1 cellular context compared by ENCODE assay signal in genomic region chr6:30684386-30685156, GRCh38.
TF ChIP-seq lines count a peak whose summit lies in the region.

No MANE protein-coding gene starts in this region.

TF ChIP-seq in K562, 482 proteins besides CTCF, POLR2A, EP300 and RAD21 (continues in another document):
- TF ChIP-seq SOX6 (IDR thresholded peaks at IDR 0.05) (0 out of 2 replicates have a peak, but pooled peaks have one; percentile 18), DPF2 (IDR thresholded peaks at IDR 0.05) (peak; percentile 18; the same call in 1 of the 2 replicates), FOXM1 (IDR thresholded peaks at IDR 0.05; ENCODE audit: low read depth) (no peak), FOXM1 (CRISPR knock-in tag; IDR thresholded peaks at IDR 0.05; ENCODE audit: low read depth) (0 out of 2 replicates have a peak, but pooled peaks have one; percentile 65), MAFK (IDR thresholded peaks at IDR 0.05; ENCODE audit: low read length) (no peak), NFRKB (IDR thresholded peaks at IDR 0.05; ENCODE audit: low read depth) (0 out of 2 replicates have a peak, but pooled peaks have one; percentile 42), KDM4B (IDR thresholded peaks at IDR 0.05; ENCODE audit: borderline replicate concordance in 2 of 2, low read depth in 1 of 2) (peak in 1 of 2 experiments; percentile 84; a peak in 1 of 4 replicates), KDM5B (IDR thresholded peaks at IDR 0.05; ENCODE audit: insufficient replicate concordance, low read depth, low read length) (peak; percentile 8), MAZ (CRISPR knock-in tag; conservative IDR thresholded peaks at IDR 0.05 in 1 of 2, IDR thresholded peaks at IDR 0.05 in 1 of 2) (peak; percentile 79 to 91), RCOR1 (IDR thresholded peaks at IDR 0.05; ENCODE audit: borderline replicate concordance in 1 of 2, low read depth in 2 of 2, low read length in 2 of 2) (peak in 1 of 2 experiments; percentile 51; a peak in 2 of 4 replicates), ZFX (CRISPR knock-in tag; IDR thresholded peaks at IDR 0.05) (peak; percentile 61; the same call in 1 of the 2 replicates), GTF2E2 (tag; IDR thresholded peaks at IDR 0.05) (no peak), HDGF (IDR thresholded peaks at IDR 0.05) (peak; percentile 35), ARNT (IDR thresholded peaks at IDR 0.05) (peak; percentile 39 to 80; a peak in 1 of 4 replicates), RBBP5 (IDR thresholded peaks at IDR 0.05; ENCODE audit: borderline replicate concordance, insufficient read depth, low read length, poor library complexity, severe bottlenecking) (peak; percentile 20), PHB (CRISPR knock-in tag; IDR thresholded peaks at IDR 0.05) (0 out of 2 replicates have a peak, but pooled peaks have one; percentile 45), DDX20 (tag; IDR thresholded peaks at IDR 0.05; ENCODE audit: low read depth) (no peak), HCFC1 (IDR thresholded peaks at IDR 0.05; ENCODE audit: low read depth, low read length) (0 out of 2 replicates have a peak, but pooled peaks have one; percentile 6), HDAC3 (IDR thresholded peaks at IDR 0.05; ENCODE audit: borderline replicate concordance, partially characterized antibody) (no peak), EHMT2 (IDR thresholded peaks at IDR 0.05) (no peak), RBFOX2 (IDR thresholded peaks at IDR 0.05; ENCODE audit: low read depth, low read length) (peak; percentile 67), ZNF277 (CRISPR knock-in tag; IDR thresholded peaks at IDR 0.05; ENCODE audit: borderline replicate concordance) (no peak), SPI1 (IDR thresholded peaks at IDR 0.05; ENCODE audit: borderline replicate concordance, low read depth, low read length) (0 out of 2 replicates have a peak, but pooled peaks have one; percentile 7), ZBTB7A (IDR thresholded peaks at IDR 0.05; ENCODE audit: borderline replicate concordance, control insufficient read depth, low read depth, low read length) (peak; percentile 72; the same call in 1 of the 2 replicates), C11orf30 (IDR thresholded peaks at IDR 0.05; ENCODE audit: low read depth) (no peak), TCF7 (IDR thresholded peaks at IDR 0.05; ENCODE audit: borderline replicate concordance) (0 out of 2 replicates have a peak, but pooled peaks have one; percentile 45), CREM (IDR thresholded peaks at IDR 0.05; ENCODE audit: low read depth) (0 out of 2 replicates have a peak, but pooled peaks have one; percentile 22), TFAP4 (CRISPR knock-in tag; IDR thresholded peaks at IDR 0.05; ENCODE audit: borderline replicate concordance) (peak; percentile 28; the same call in 1 of the 2 replicates), GABPA (tag; conservative IDR thresholded peaks at IDR 0.05; ENCODE audit: low read depth) (0 out of 2 replicates have a peak, but pooled peaks have one; percentile 25), CHD2 (IDR thresholded peaks at IDR 0.05; ENCODE audit: low read depth, low read length) (0 out of 2 replicates have a peak, but pooled peaks have one; percentile 24), CHD1 (IDR thresholded peaks at IDR 0.05; ENCODE audit: low read length) (peak; percentile 50), MTA1 (IDR thresholded peaks at IDR 0.05; ENCODE audit: borderline replicate concordance) (0 out of 2 replicates have a peak, but pooled peaks have one; percentile 8), HES1 (IDR thresholded peaks at IDR 0.05; ENCODE audit: low read depth) (no peak), SRF (CRISPR knock-in tag; IDR thresholded peaks at IDR 0.05) (0 out of 4 replicates have a peak, but pooled peaks of 1 of the 2 experiments have one; percentile 6), ETV1 (tag; conservative IDR thresholded peaks at IDR 0.05; ENCODE audit: low read depth) (0 out of 2 replicates have a peak, but pooled peaks have one; percentile 21), MAFF (IDR thresholded peaks at IDR 0.05; ENCODE audit: low read length) (no peak), PHB2 (IDR thresholded peaks at IDR 0.05; ENCODE audit: low read depth) (0 out of 2 replicates have a peak, but pooled peaks have one; percentile 18), TEAD1 (CRISPR knock-in tag; IDR thresholded peaks at IDR 0.05) (peak in 1 of 2 experiments; percentile 46; a peak in 1 of 4 replicates), SIN3A (IDR thresholded peaks at IDR 0.05; ENCODE audit: borderline replicate concordance in 2 of 2, control insufficient read depth in 1 of 2, low read depth in 2 of 2, low read length in 2 of 2) (peak; percentile 16 to 34; a peak in 1 of 4 replicates), ETV6 (IDR thresholded peaks at IDR 0.05; ENCODE audit: borderline replicate concordance in 1 of 2, low read depth in 2 of 2, low read length in 1 of 2) (peak in 1 of 2 experiments; percentile 20; a peak in 1 of 4 replicates), ETV6 (CRISPR knock-in tag; IDR thresholded peaks at IDR 0.05; ENCODE audit: borderline replicate concordance) (no peak), POLR2G (IDR thresholded peaks at IDR 0.05; ENCODE audit: low read depth, low read length) (peak; percentile 58), ZNF232 (CRISPR knock-in tag; IDR thresholded peaks at IDR 0.05) (no peak), CXXC5 (CRISPR knock-in tag; IDR thresholded peaks at IDR 0.05) (0 out of 2 replicates have a peak, but pooled peaks have one; percentile 9), RB1 (IDR thresholded peaks at IDR 0.05; ENCODE audit: low read depth) (peak; percentile 35; the same call in 1 of the 2 replicates), SMAD4 (CRISPR knock-in tag; conservative IDR thresholded peaks at IDR 0.05) (0 out of 2 replicates have a peak, but pooled peaks have one; percentile 20), ATF7 (IDR thresholded peaks at IDR 0.05) (peak; percentile 39; the same call in 1 of the 2 replicates)
- TF ChIP-seq, protein P1, sequence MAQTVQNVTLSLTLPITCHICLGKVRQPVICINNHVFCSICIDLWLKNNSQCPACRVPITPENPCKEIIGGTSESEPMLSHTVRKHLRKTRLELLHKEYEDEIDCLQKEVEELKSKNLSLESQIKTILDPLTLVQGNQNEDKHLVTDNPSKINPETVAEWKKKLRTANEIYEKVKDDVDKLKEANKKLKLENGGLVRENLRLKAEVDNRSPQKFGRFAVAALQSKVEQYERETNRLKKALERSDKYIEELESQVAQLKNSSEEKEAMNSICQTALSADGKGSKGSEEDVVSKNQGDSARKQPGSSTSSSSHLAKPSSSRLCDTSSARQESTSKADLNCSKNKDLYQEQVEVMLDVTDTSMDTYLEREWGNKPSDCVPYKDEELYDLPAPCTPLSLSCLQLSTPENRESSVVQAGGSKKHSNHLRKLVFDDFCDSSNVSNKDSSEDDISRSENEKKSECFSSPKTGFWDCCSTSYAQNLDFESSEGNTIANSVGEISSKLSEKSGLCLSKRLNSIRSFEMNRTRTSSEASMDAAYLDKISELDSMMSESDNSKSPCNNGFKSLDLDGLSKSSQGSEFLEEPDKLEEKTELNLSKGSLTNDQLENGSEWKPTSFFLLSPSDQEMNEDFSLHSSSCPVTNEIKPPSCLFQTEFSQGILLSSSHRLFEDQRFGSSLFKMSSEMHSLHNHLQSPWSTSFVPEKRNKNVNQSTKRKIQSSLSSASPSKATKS (CRISPR knock-in tag; IDR thresholded peaks at IDR 0.05), result no peak
- TF ChIP-seq, protein P2, sequence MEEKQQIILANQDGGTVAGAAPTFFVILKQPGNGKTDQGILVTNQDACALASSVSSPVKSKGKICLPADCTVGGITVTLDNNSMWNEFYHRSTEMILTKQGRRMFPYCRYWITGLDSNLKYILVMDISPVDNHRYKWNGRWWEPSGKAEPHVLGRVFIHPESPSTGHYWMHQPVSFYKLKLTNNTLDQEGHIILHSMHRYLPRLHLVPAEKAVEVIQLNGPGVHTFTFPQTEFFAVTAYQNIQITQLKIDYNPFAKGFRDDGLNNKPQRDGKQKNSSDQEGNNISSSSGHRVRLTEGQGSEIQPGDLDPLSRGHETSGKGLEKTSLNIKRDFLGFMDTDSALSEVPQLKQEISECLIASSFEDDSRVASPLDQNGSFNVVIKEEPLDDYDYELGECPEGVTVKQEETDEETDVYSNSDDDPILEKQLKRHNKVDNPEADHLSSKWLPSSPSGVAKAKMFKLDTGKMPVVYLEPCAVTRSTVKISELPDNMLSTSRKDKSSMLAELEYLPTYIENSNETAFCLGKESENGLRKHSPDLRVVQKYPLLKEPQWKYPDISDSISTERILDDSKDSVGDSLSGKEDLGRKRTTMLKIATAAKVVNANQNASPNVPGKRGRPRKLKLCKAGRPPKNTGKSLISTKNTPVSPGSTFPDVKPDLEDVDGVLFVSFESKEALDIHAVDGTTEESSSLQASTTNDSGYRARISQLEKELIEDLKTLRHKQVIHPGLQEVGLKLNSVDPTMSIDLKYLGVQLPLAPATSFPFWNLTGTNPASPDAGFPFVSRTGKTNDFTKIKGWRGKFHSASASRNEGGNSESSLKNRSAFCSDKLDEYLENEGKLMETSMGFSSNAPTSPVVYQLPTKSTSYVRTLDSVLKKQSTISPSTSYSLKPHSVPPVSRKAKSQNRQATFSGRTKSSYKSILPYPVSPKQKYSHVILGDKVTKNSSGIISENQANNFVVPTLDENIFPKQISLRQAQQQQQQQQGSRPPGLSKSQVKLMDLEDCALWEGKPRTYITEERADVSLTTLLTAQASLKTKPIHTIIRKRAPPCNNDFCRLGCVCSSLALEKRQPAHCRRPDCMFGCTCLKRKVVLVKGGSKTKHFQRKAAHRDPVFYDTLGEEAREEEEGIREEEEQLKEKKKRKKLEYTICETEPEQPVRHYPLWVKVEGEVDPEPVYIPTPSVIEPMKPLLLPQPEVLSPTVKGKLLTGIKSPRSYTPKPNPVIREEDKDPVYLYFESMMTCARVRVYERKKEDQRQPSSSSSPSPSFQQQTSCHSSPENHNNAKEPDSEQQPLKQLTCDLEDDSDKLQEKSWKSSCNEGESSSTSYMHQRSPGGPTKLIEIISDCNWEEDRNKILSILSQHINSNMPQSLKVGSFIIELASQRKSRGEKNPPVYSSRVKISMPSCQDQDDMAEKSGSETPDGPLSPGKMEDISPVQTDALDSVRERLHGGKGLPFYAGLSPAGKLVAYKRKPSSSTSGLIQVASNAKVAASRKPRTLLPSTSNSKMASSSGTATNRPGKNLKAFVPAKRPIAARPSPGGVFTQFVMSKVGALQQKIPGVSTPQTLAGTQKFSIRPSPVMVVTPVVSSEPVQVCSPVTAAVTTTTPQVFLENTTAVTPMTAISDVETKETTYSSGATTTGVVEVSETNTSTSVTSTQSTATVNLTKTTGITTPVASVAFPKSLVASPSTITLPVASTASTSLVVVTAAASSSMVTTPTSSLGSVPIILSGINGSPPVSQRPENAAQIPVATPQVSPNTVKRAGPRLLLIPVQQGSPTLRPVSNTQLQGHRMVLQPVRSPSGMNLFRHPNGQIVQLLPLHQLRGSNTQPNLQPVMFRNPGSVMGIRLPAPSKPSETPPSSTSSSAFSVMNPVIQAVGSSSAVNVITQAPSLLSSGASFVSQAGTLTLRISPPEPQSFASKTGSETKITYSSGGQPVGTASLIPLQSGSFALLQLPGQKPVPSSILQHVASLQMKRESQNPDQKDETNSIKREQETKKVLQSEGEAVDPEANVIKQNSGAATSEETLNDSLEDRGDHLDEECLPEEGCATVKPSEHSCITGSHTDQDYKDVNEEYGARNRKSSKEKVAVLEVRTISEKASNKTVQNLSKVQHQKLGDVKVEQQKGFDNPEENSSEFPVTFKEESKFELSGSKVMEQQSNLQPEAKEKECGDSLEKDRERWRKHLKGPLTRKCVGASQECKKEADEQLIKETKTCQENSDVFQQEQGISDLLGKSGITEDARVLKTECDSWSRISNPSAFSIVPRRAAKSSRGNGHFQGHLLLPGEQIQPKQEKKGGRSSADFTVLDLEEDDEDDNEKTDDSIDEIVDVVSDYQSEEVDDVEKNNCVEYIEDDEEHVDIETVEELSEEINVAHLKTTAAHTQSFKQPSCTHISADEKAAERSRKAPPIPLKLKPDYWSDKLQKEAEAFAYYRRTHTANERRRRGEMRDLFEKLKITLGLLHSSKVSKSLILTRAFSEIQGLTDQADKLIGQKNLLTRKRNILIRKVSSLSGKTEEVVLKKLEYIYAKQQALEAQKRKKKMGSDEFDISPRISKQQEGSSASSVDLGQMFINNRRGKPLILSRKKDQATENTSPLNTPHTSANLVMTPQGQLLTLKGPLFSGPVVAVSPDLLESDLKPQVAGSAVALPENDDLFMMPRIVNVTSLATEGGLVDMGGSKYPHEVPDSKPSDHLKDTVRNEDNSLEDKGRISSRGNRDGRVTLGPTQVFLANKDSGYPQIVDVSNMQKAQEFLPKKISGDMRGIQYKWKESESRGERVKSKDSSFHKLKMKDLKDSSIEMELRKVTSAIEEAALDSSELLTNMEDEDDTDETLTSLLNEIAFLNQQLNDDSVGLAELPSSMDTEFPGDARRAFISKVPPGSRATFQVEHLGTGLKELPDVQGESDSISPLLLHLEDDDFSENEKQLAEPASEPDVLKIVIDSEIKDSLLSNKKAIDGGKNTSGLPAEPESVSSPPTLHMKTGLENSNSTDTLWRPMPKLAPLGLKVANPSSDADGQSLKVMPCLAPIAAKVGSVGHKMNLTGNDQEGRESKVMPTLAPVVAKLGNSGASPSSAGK (IDR thresholded peaks at IDR 0.05), result no peak
- TF ChIP-seq, protein P3, sequence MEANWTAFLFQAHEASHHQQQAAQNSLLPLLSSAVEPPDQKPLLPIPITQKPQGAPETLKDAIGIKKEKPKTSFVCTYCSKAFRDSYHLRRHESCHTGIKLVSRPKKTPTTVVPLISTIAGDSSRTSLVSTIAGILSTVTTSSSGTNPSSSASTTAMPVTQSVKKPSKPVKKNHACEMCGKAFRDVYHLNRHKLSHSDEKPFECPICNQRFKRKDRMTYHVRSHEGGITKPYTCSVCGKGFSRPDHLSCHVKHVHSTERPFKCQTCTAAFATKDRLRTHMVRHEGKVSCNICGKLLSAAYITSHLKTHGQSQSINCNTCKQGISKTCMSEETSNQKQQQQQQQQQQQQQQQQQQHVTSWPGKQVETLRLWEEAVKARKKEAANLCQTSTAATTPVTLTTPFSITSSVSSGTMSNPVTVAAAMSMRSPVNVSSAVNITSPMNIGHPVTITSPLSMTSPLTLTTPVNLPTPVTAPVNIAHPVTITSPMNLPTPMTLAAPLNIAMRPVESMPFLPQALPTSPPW (CRISPR knock-in tag; IDR thresholded peaks at IDR 0.05), result peak; percentile 85
